8 cellular contexts compared by ENCODE assay signal in the genomic region with DNA sequence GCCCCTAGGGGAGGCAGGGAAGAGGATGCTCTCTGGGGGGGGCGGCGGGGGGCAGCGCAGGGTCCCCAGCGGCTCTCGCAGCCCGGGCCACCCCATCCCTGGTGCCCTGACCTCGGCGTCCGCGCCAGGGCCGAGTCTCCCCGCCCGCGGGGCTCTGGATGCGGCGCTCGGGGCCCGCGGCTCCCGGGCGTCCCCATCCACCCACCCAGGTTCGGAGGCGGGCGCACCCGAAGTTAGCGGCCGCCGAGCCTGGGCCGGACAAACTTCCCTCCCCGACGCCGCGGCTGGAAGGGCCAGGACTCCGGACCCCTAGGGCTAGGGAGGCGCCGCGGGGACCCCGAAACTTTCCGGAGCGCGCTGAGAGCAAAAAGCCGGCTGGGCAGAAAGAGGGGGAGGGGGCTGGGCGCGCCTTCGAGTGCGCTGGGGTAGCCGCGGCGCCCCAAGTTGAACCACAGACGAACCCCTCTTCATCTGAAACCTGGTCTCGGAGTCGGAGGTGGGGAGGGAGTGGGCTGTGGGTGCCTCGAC. TPM values are rescaled to one million over a fixed set of nuclear protein-coding genes. Genes with fewer than 3 reads are reported as not detected.
DNase-seq lines count a peak whose midpoint lies in the region; ATAC-seq, FAIRE-seq and TF ChIP-seq lines count a peak whose summit lies in the region.

No MANE protein-coding gene starts in this region.

- H2AFZ ChIP-seq in neuronal stem cell (ENCODE audit: low read length): peak overlapping the region; percentile 25

- peak overlapping the region; percentile 95 for H3K18ac ChIP-seq in neuronal stem cell (ENCODE audit: low read length)

- no peak for TF ChIP-seq CTCF in AG10803 (conservative IDR thresholded peaks at IDR 0.05; ENCODE audit: low read length)

- H2BK12ac ChIP-seq in neuronal stem cell (ENCODE audit: low read length): no peak overlapping the region

- H3K36me3 ChIP-seq in HUES64 (ENCODE audit: insufficient read depth, low read length): no peaks in the 10 kb centered on the region
- no peaks in the 10 kb centered on the region for H3K36me3 ChIP-seq in esophagus (ENCODE audit: control insufficient read depth in 2 of 2, insufficient read depth in 2 of 2, low read length in 1 of 2)
- H3K36me3 ChIP-seq in neuronal stem cell (replicated peaks in 1 of 2; ENCODE audit: control insufficient read depth in 2 of 2, insufficient read depth in 2 of 2, low read length in 2 of 2): peaks cover 0 to 3% of the 10 kb centered on the region in 2 donors

- H3K4me1 ChIP-seq in HUES64 (ENCODE audit: insufficient read depth, low read length) (peaks cover 13% of the 10 kb centered on the region), esophagus (ENCODE audit: control insufficient read depth in 2 of 2, insufficient read depth in 2 of 2, low read length in 1 of 2) (peaks cover 13 to 16% of the 10 kb centered on the region in 2 donors), neuronal stem cell (ENCODE audit: control insufficient read depth in 2 of 2, insufficient read depth in 1 of 2, low read depth in 1 of 2, low read length in 2 of 2) (peaks cover 19 to 24% of the 10 kb centered on the region in 2 donors)

- peaks cover 87% of the 10 kb centered on the region for H3K27me3 ChIP-seq in HUES64 (ENCODE audit: insufficient read depth, low read length)
- H3K27me3 ChIP-seq in esophagus (ENCODE audit: control insufficient read depth in 1 of 2, insufficient read depth in 2 of 2, low read length in 2 of 2): peaks cover 4 to 57% of the 10 kb centered on the region in 2 donors
- peaks cover 0 to 37% (median 5%) of the 10 kb centered on the region in 3 experiments for H3K27me3 ChIP-seq in neuronal stem cell (ENCODE audit: control insufficient read depth in 3 of 3, insufficient read depth in 3 of 3, low read depth in 1 of 3, low read length in 3 of 3)

- ATAC-seq in HG03196 (IDR thresholded peaks at IDR 0.05; ENCODE audit: unreplicated experiment): no peak

- peak overlapping the region; percentile 85 for H3K23ac ChIP-seq in neuronal stem cell (ENCODE audit: low read depth, low read length, poor library complexity)

- H3K14ac ChIP-seq in neuronal stem cell (ENCODE audit: low read length): peak overlapping the region; percentile 38

- H2BK120ac ChIP-seq in neuronal stem cell (ENCODE audit: low read depth, low read length): peak overlapping the region; percentile 91

- peak overlapping the region; percentile 90 for H2BK5ac ChIP-seq in neuronal stem cell (ENCODE audit: low read length)

- H2AK5ac ChIP-seq in neuronal stem cell (ENCODE audit: low read depth, low read length): peak overlapping the region; percentile 93

- H3K9ac ChIP-seq in HUES64 (ENCODE audit: low read depth, low read length): no peak overlapping the region
- H3K9ac ChIP-seq in neuronal stem cell (ENCODE audit: low read depth, low read length, poor library complexity): peak overlapping the region; percentile 95

- H3K4me3 ChIP-seq in AG10803 (ENCODE audit: low read length) (peak overlapping the region; percentile 53), HUES64 (ENCODE audit: low read length) (peak overlapping the region; percentile 48), esophagus (ENCODE audit: low read depth in 1 of 2, low read length in 2 of 2) (peak overlapping the region; percentile 21 to 57), neuronal stem cell (ENCODE audit: low read length in 2 of 2) (peak overlapping the region; percentile 71 to 87)

- H4K8ac ChIP-seq in neuronal stem cell (ENCODE audit: low read depth, low read length): no peak overlapping the region

- peaks cover 10% of the 10 kb centered on the region for H3K79me1 ChIP-seq in neuronal stem cell (ENCODE audit: low read depth, low read length)

- WGBS in HUES64: 1% methylated on average over 50 of the region's 53 CpGs
- 1 to 2% methylated on average over 42 to 53 of the region's 53 CpGs for WGBS in esophagus, 2 donors
- WGBS in neuronal stem cell (ENCODE audit: extremely low coverage in 2 of 2, insufficient read length in 2 of 2, insufficient replicate concordance in 1 of 2), 2 donors: no CpG with 5 or more reads among the region's 53 CpGs

- H3K27ac ChIP-seq in HUES64 (ENCODE audit: low read depth, low read length) (no peak overlapping the region), esophagus (ENCODE audit: low read depth in 2 of 2, low read length in 1 of 2) (no peak overlapping the region), neuronal stem cell (replicated peaks; ENCODE audit: low read length) (no peak overlapping the region)

- H3K4ac ChIP-seq in neuronal stem cell (ENCODE audit: low read length): no peak overlapping the region

- no peaks in the 10 kb centered on the region for H3K9me3 ChIP-seq in HUES64 (ENCODE audit: insufficient read depth, low read depth, low read length)
- H3K9me3 ChIP-seq in esophagus (ENCODE audit: control insufficient read depth in 2 of 2, insufficient read depth in 1 of 2, low read depth in 1 of 2, low read length in 1 of 2): no peaks in the 10 kb centered on the region
- no peaks in the 10 kb centered on the region for H3K9me3 ChIP-seq in neuronal stem cell (replicated peaks in 1 of 2; ENCODE audit: control insufficient read depth in 2 of 2, insufficient read depth in 1 of 2, low read depth in 1 of 2, low read length in 2 of 2)

- H3K4me2 ChIP-seq in neuronal stem cell (ENCODE audit: insufficient read depth, low read length, poor library complexity, severe bottlenecking): peak overlapping the region; percentile 96

- H2BK15ac ChIP-seq in neuronal stem cell (ENCODE audit: low read length): peak overlapping the region; percentile 100

- FAIRE-seq in HTR-8/SVneo (lab: Jason Lieb, UNC): no peak

- H4K91ac ChIP-seq in neuronal stem cell (ENCODE audit: low read depth, low read length, poor library complexity): no peak overlapping the region

- DNase-seq in AG10803 (ENCODE audit: low read depth) (no peak), neuronal stem cell (ENCODE audit: low spot score) (no peak), HTR-8/SVneo (ENCODE audit: insufficient read length, low spot score) (no peak), occipital lobe (lab: John Stamatoyannopoulos, UW) (no peak)
- DNase-seq in stimulated activated CD4-positive, alpha-beta T cell treated with anti-CD3 and anti-CD28 coated beads, Interleukin-4, amount 100 ng/mL, for 24 hours: no peak

RNA-seq across cellular contexts. Expression of a gene that starts 3.8 kb away (rescaled TPM):
- 3.5 TPM for polyA plus RNA-seq in HUES64 (2013, experiment 1 of 2)
- polyA plus RNA-seq in HUES64 (2013, experiment 2 of 2): 5.5 TPM
- under 1 TPM; 0.16 to 0.39 TPM for polyA plus RNA-seq in esophagus
- polyA plus RNA-seq in neuronal stem cell (2013, experiment 1 of 2): 15.6 TPM
- 16.3 TPM for polyA plus RNA-seq in neuronal stem cell (2013, experiment 2 of 2)
- 9.5 TPM for total RNA-seq in occipital lobe
